8 cellular contexts compared by ENCODE assay signal in genomic region chr7:101817930-101818698, GRCh38. TPM values are rescaled to one million over a fixed set of nuclear protein-coding genes. Genes with fewer than 3 reads are reported as not detected.
DNase-seq lines count a peak whose midpoint lies in the region; ATAC-seq, FAIRE-seq and TF ChIP-seq lines count a peak whose summit lies in the region.

No MANE protein-coding gene starts in this region.

- peak overlapping the region; percentile 70 for H3K9ac ChIP-seq in NT2/D1 (ENCODE audit: insufficient read length, low read depth)

- DNase-seq in CD8-positive, alpha-beta memory T cell: no peak
- DNase-seq in NT2/D1 (ENCODE audit: low read depth, low spot score) (no peak), endothelial cell (ENCODE audit: low spot score) (no peak), omental fat pad (ENCODE audit: low spot score) (no peak), glomerular visceral epithelial cell (ENCODE audit: extremely low spot score) (no peak), DMS 273 treated with DMSO at 0.1 percent for 48 hours (lab: John Stamatoyannopoulos, UW) (no peak), GM19239 (ENCODE audit: insufficient read length, low spot score) (no peak)
- DNase-seq in NK-92 treated with Interleukin-12 subunit alpha and Interleukin-12 subunit beta, amount 100 ng/mL, for 24 hours (lab: John Stamatoyannopoulos, UW): no peak

- peak; percentile 1 for ATAC-seq in omental fat pad (ENCODE audit: low FRiP score)

- H3K36me3 Mint-ChIP-seq in CD8-positive, alpha-beta memory T cell: peaks cover 0 to 11% (median 0%) of the 10 kb centered on the region in 3 donors
- H3K36me3 Mint-ChIP-seq in endothelial cell (ENCODE audit: low read depth, unreplicated experiment): no peaks in the 10 kb centered on the region

- no peaks in the 10 kb centered on the region for H3K9me3 Mint-ChIP-seq in CD8-positive, alpha-beta memory T cell
- H3K9me3 Mint-ChIP-seq in endothelial cell (ENCODE audit: unreplicated experiment): no peaks in the 10 kb centered on the region

- peak overlapping the region; percentile 24 for H3K4me3 ChIP-seq in CD8-positive, alpha-beta memory T cell (ENCODE audit: low read length)
- H3K4me3 ChIP-seq in NT2/D1 (ENCODE audit: insufficient read length, low read depth): peak overlapping the region; percentile 60

- POLR2A ChIA-PET in CD8-positive, alpha-beta memory T cell (lab: Charles Lee): interaction anchor here (0.5 to 0.7 kb wide), 2 partner anchors 55 to 70 kb away, joined by 3 to 5 read pairs; no protein-coding TSS in a partner anchor

- no peak for FAIRE-seq in GM19239 (lab: Jason Lieb, UNC)

- CTCF ChIA-PET in CD8-positive, alpha-beta memory T cell (lab: Charles Lee): interaction anchor here (0.9 to 1.3 kb wide), 4 partner anchors 9 to 74 kb away, joined by 3 to 6 read pairs (median 4); no protein-coding TSS in a partner anchor

- H3K27ac ChIP-seq in CD8-positive, alpha-beta memory T cell (ENCODE audit: low read depth, low read length): peak overlapping the region; percentile 20

- H3K9me3 ChIP-seq in CD8-positive, alpha-beta memory T cell (ENCODE audit: low read length): no peaks in the 10 kb centered on the region
- H3K9me3 ChIP-seq in NT2/D1 (ENCODE audit: insufficient read depth, low read length): no peaks in the 10 kb centered on the region

- H3K4me3 Mint-ChIP-seq in CD8-positive, alpha-beta memory T cell: peak overlapping the region; percentile 80 to 92 (median 84)
- peak overlapping the region; percentile 89 for H3K4me3 Mint-ChIP-seq in endothelial cell (ENCODE audit: unreplicated experiment)

- H3K36me3 ChIP-seq in CD8-positive, alpha-beta memory T cell (ENCODE audit: insufficient read depth, low read length): no peaks in the 10 kb centered on the region
- H3K36me3 ChIP-seq in NT2/D1 (ENCODE audit: insufficient read depth, insufficient read length, low read length): peaks cover 9% of the 10 kb centered on the region

- TF ChIP-seq CTCF in endothelial cell (IDR thresholded peaks at IDR 0.05; ENCODE audit: unreplicated experiment): no peak
- TF ChIP-seq CTCF in omental fat pad (IDR thresholded peaks at IDR 0.05): no peak

- peak overlapping the region in 5 of 8 donors; percentile 43 to 84 (median 53) for H3K27ac Mint-ChIP-seq in CD8-positive, alpha-beta memory T cell
- peak overlapping the region; percentile 42 for H3K27ac Mint-ChIP-seq in endothelial cell (ENCODE audit: unreplicated experiment)

- no peaks in the 10 kb centered on the region for H3K27me3 ChIP-seq in CD8-positive, alpha-beta memory T cell (ENCODE audit: insufficient read depth, low read length, poor library complexity, severe bottlenecking)
- H3K27me3 ChIP-seq in NT2/D1 (ENCODE audit: insufficient read depth, insufficient read length): peaks cover 28% of the 10 kb centered on the region

- peaks cover 16% of the 10 kb centered on the region for H3K4me1 ChIP-seq in CD8-positive, alpha-beta memory T cell (ENCODE audit: insufficient read depth, low read length)
- peaks cover 4% of the 10 kb centered on the region for H3K4me1 ChIP-seq in NT2/D1 (ENCODE audit: insufficient read depth, insufficient read length)

- peaks cover 28 to 45% (median 37%) of the 10 kb centered on the region in 3 donors for H3K4me1 Mint-ChIP-seq in CD8-positive, alpha-beta memory T cell
- H3K4me1 Mint-ChIP-seq in endothelial cell (ENCODE audit: unreplicated experiment): peaks cover 12% of the 10 kb centered on the region

- no peaks in the 10 kb centered on the region for H3K27me3 Mint-ChIP-seq in CD8-positive, alpha-beta memory T cell
- H3K27me3 Mint-ChIP-seq in endothelial cell (ENCODE audit: unreplicated experiment): peaks cover 5% of the 10 kb centered on the region

RNA-seq across cellular contexts. Expression of gene CUX1, which starts 0.7 kb away (rescaled TPM):
- total RNA-seq in CD8-positive, alpha-beta memory T cell: 10 to 100 TPM; 23.2 to 23.6 TPM
- 26.4 TPM for polyA plus RNA-seq in CD8-positive, alpha-beta memory T cell
- 43.7 TPM for total RNA-seq in endothelial cell (ENCODE audit: unreplicated experiment)
- total RNA-seq in omental fat pad: 100 to 1,000 TPM in 1 of 4 donors, 10 to 100 TPM in 3; 67.6 to 141 (median 75.7) TPM
